Comparison of ENCODE assay signal across 1 cellular context in genomic region chr7:99438573-99439480, GRCh38.
A peak's percentile ranks its signal among the peaks of the same experiment; 100 is the strongest.
TF ChIP-seq lines count a peak whose summit lies in the region.

Gene CPSF4, plus strand, starts transcription at chr7:99438943. Its CDS starts 140 bp downstream, at chr7:99439083.
A gene with protein sequence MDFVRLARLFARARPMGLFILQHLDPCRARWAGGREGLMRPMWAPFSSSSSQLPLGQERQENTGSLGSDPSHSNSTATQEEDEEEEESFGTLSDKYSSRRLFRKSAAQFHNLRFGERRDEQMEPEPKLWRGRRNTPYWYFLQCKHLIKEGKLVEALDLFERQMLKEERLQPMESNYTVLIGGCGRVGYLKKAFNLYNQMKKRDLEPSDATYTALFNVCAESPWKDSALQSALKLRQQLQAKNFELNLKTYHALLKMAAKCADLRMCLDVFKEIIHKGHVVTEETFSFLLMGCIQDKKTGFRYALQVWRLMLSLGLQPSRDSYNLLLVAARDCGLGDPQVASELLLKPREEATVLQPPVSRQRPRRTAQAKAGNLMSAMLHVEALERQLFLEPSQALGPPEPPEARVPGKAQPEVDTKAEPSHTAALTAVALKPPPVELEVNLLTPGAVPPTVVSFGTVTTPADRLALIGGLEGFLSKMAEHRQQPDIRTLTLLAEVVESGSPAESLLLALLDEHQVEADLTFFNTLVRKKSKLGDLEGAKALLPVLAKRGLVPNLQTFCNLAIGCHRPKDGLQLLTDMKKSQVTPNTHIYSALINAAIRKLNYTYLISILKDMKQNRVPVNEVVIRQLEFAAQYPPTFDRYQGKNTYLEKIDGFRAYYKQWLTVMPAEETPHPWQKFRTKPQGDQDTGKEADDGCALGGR (minus strand): TSS chr7:99438798. CDS start chr7:99435242, 3,556 bp downstream.

TF ChIP-seq in K562, 482 proteins besides CTCF, POLR2A, EP300 and RAD21 (continued from another document and continues in another):
- TF ChIP-seq, protein P1, sequence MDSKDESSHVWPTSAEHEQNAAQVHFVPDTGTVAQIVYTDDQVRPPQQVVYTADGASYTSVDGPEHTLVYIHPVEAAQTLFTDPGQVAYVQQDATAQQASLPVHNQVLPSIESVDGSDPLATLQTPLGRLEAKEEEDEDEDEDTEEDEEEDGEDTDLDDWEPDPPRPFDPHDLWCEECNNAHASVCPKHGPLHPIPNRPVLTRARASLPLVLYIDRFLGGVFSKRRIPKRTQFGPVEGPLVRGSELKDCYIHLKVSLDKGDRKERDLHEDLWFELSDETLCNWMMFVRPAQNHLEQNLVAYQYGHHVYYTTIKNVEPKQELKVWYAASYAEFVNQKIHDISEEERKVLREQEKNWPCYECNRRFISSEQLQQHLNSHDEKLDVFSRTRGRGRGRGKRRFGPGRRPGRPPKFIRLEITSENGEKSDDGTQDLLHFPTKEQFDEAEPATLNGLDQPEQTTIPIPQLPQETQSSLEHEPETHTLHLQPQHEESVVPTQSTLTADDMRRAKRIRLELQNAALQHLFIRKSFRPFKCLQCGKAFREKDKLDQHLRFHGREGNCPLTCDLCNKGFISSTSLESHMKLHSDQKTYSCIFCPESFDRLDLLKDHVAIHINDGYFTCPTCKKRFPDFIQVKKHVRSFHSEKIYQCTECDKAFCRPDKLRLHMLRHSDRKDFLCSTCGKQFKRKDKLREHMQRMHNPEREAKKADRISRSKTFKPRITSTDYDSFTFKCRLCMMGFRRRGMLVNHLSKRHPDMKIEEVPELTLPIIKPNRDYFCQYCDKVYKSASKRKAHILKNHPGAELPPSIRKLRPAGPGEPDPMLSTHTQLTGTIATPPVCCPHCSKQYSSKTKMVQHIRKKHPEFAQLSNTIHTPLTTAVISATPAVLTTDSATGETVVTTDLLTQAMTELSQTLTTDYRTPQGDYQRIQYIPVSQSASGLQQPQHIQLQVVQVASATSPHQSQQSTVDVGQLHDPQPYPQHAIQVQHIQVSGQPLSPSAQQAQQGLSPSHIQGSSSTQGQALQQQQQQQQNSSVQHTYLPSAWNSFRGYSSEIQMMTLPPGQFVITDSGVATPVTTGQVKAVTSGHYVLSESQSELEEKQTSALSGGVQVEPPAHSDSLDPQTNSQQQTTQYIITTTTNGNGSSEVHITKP (IDR thresholded peaks at IDR 0.05; ENCODE audit: partially characterized antibody), result peak; percentile 67
- TF ChIP-seq FOSL1 (tag; conservative IDR thresholded peaks at IDR 0.05) (peak; percentile 44; the same call in 1 of the 2 replicates), RUNX1 (IDR thresholded peaks at IDR 0.05; ENCODE audit: low read depth) (peak; percentile 70; the same call in 1 of the 2 replicates), TARDBP (IDR thresholded peaks at IDR 0.05) (peak; percentile 12; the same call in 1 of the 2 replicates), YY1 (IDR thresholded peaks at IDR 0.05; ENCODE audit: borderline replicate concordance in 1 of 3, control insufficient read depth in 1 of 3, extremely low read depth in 1 of 3, insufficient read depth in 3 of 3, insufficient read length in 1 of 3, insufficient replicate concordance in 2 of 3, low read depth in 1 of 3, low read length in 2 of 3) (peak in 2 of 3 experiments; percentile 84 to 91), SRSF9 (IDR thresholded peaks at IDR 0.05; ENCODE audit: borderline replicate concordance, low read depth, low read length) (no peak), NFIC (IDR thresholded peaks at IDR 0.05) (peak; percentile 68), MLLT1 (IDR thresholded peaks at IDR 0.05) (peak in 1 of 2 experiments; percentile 100; a peak in 2 of 4 replicates), CHD1 (IDR thresholded peaks at IDR 0.05; ENCODE audit: low read length) (peak; percentile 91), SP1 (CRISPR knock-in tag; IDR thresholded peaks at IDR 0.05) (peak; percentile 75), SPI1 (IDR thresholded peaks at IDR 0.05; ENCODE audit: borderline replicate concordance, low read depth, low read length) (0 out of 2 replicates have a peak, but pooled peaks have one; percentile 49), OTX1 (CRISPR knock-in tag; IDR thresholded peaks at IDR 0.05) (peak; percentile 67; the same call in 1 of the 2 replicates), NUFIP1 (IDR thresholded peaks at IDR 0.05; ENCODE audit: partially characterized antibody) (no peak), SMAD1 (IDR thresholded peaks at IDR 0.05; ENCODE audit: low read depth, low read length, partially characterized antibody) (peak; percentile 70), PRMT5 (CRISPR knock-in tag; IDR thresholded peaks at IDR 0.05) (no peak), TBP (optimal IDR thresholded peaks at IDR 0.05; ENCODE audit: low read depth, low read length) (peak; percentile 71), RCOR1 (IDR thresholded peaks at IDR 0.05; ENCODE audit: borderline replicate concordance in 1 of 2, low read depth in 2 of 2, low read length in 2 of 2) (peak in 1 of 2 experiments; percentile 56; a peak in 1 of 4 replicates), PHF8 (IDR thresholded peaks at IDR 0.05; ENCODE audit: borderline replicate concordance, low read length) (peak; percentile 93), MAZ (CRISPR knock-in tag; conservative IDR thresholded peaks at IDR 0.05 in 1 of 2, IDR thresholded peaks at IDR 0.05 in 1 of 2) (peak; percentile 67 to 94; a peak in 3 of 4 replicates), SLC30A9 (CRISPR knock-in tag; IDR thresholded peaks at IDR 0.05) (no peak), CSDE1 (IDR thresholded peaks at IDR 0.05) (no peak), CBFB (CRISPR knock-in tag; IDR thresholded peaks at IDR 0.05) (no peak), PHF20 (IDR thresholded peaks at IDR 0.05; ENCODE audit: partially characterized antibody) (no peak), STAG1 (CRISPR knock-in tag; IDR thresholded peaks at IDR 0.05; ENCODE audit: borderline replicate concordance) (no peak), ZNF133 (CRISPR knock-in tag; IDR thresholded peaks at IDR 0.05) (0 out of 2 replicates have a peak, but pooled peaks have one; percentile 56), GABPA (tag; conservative IDR thresholded peaks at IDR 0.05; ENCODE audit: low read depth) (peak; percentile 75), MITF (IDR thresholded peaks at IDR 0.05) (peak; percentile 71), JUND (IDR thresholded peaks at IDR 0.05; ENCODE audit: borderline replicate concordance, low read depth, low read length) (peak; percentile 86), JUND (tag; IDR thresholded peaks at IDR 0.05; ENCODE audit: borderline replicate concordance, low read depth, low read length) (peak; percentile 26; the same call in 1 of the 3 replicates), CC2D1A (IDR thresholded peaks at IDR 0.05) (no peak)
- TF ChIP-seq, protein P2, sequence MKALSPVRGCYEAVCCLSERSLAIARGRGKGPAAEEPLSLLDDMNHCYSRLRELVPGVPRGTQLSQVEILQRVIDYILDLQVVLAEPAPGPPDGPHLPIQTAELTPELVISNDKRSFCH (CRISPR knock-in tag; IDR thresholded peaks at IDR 0.05), result no peak
- TF ChIP-seq, protein P2 (tag; IDR thresholded peaks at IDR 0.05), result no peak
- TF ChIP-seq, protein P3, sequence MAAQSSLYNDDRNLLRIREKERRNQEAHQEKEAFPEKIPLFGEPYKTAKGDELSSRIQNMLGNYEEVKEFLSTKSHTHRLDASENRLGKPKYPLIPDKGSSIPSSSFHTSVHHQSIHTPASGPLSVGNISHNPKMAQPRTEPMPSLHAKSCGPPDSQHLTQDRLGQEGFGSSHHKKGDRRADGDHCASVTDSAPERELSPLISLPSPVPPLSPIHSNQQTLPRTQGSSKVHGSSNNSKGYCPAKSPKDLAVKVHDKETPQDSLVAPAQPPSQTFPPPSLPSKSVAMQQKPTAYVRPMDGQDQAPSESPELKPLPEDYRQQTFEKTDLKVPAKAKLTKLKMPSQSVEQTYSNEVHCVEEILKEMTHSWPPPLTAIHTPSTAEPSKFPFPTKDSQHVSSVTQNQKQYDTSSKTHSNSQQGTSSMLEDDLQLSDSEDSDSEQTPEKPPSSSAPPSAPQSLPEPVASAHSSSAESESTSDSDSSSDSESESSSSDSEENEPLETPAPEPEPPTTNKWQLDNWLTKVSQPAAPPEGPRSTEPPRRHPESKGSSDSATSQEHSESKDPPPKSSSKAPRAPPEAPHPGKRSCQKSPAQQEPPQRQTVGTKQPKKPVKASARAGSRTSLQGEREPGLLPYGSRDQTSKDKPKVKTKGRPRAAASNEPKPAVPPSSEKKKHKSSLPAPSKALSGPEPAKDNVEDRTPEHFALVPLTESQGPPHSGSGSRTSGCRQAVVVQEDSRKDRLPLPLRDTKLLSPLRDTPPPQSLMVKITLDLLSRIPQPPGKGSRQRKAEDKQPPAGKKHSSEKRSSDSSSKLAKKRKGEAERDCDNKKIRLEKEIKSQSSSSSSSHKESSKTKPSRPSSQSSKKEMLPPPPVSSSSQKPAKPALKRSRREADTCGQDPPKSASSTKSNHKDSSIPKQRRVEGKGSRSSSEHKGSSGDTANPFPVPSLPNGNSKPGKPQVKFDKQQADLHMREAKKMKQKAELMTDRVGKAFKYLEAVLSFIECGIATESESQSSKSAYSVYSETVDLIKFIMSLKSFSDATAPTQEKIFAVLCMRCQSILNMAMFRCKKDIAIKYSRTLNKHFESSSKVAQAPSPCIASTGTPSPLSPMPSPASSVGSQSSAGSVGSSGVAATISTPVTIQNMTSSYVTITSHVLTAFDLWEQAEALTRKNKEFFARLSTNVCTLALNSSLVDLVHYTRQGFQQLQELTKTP (IDR thresholded peaks at IDR 0.05; ENCODE audit: low read depth in 1 of 2, partially characterized antibody in 2 of 2), result no peak
- TF ChIP-seq, protein P4, sequence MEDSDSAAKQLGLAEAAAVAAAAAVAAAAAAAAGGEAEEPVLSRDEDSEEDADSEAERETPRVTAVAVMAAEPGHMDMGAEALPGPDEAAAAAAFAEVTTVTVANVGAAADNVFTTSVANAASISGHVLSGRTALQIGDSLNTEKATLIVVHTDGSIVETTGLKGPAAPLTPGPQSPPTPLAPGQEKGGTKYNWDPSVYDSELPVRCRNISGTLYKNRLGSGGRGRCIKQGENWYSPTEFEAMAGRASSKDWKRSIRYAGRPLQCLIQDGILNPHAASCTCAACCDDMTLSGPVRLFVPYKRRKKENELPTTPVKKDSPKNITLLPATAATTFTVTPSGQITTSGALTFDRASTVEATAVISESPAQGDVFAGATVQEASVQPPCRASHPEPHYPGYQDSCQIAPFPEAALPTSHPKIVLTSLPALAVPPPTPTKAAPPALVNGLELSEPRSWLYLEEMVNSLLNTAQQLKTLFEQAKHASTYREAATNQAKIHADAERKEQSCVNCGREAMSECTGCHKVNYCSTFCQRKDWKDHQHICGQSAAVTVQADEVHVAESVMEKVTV (CRISPR knock-in tag; IDR thresholded peaks at IDR 0.05), result 0 out of 2 replicates have a peak, but pooled peaks have one; percentile 2
- TF ChIP-seq, protein P5, sequence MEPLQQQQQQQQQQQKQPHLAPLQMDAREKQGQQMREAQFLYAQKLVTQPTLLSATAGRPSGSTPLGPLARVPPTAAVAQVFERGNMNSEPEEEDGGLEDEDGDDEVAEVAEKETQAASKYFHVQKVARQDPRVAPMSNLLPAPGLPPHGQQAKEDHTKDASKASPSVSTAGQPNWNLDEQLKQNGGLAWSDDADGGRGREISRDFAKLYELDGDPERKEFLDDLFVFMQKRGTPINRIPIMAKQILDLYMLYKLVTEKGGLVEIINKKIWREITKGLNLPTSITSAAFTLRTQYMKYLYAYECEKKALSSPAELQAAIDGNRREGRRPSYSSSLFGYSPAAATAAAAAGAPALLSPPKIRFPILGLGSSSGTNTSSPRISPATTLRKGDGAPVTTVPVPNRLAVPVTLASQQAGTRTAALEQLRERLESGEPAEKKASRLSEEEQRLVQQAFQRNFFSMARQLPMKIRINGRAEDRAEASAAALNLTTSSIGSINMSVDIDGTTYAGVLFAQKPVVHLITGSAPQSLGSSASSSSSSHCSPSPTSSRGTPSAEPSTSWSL (CRISPR knock-in tag; IDR thresholded peaks at IDR 0.05; ENCODE audit: borderline replicate concordance), result 0 out of 2 replicates have a peak, but pooled peaks have one; percentile 42
